In the genomic region with DNA sequence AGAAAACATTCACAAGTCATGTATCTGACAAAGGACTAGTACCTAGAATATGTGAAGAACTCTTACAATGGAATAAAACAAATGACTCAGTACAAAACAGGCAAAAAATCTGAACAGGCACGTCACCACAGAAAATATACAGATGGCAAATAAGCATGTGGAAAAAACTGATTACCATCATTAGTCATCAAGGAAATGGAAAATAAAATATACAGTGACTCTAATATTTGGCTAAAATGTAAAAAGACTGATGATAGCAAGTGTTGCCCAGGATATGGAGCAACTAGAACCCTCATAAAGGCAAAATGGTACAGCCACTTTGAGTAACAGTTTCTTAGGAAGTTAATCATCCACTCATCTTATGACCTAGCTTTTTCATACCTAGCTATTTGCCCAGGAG, we compare ENCODE assay signal across 24 cellular contexts.
DNase-seq lines count a peak whose midpoint lies in the region; ATAC-seq, FAIRE-seq and TF ChIP-seq lines count a peak whose summit lies in the region.
"Had no signal": no experiment of that assay in that cellular context is flagged by ENCODE, and none has a peak within 500 bp of the region (broad histone marks: within the 10 kb centered on the region; RNA-seq: fewer than 3 reads in every experiment).

No MANE protein-coding gene starts in this region.

- ATAC-seq in HG02642 (IDR thresholded peaks at IDR 0.05; ENCODE audit: poor library complexity, unreplicated experiment): no peak
- no peak for ATAC-seq in GM18519 (IDR thresholded peaks at IDR 0.05; ENCODE audit: low FRiP score, unreplicated experiment)
- ATAC-seq: heart right ventricle, lower lobe of right lung had no signal

- no peak overlapping the region for H2AFZ ChIP-seq in keratinocyte (ENCODE audit: control insufficient read depth, low read length)
- H2AFZ ChIP-seq: parathyroid adenoma had no signal

- peak; percentile 43 for FAIRE-seq in keratinocyte (lab: Jason Lieb, UNC)

- POLR2A ChIA-PET in BJ (lab: Charles Lee): no interaction called here

- DNase-seq in BJ (ENCODE audit: low read depth): peak; percentile 81
- DNase-seq in LHCN-M2 (ENCODE audit: low read depth): peak; percentile 61
- peak; percentile 29 for DNase-seq in dedifferentiated amniotic fluid mesenchymal stem cell (ENCODE audit: extremely low spot score)
- no peak for DNase-seq in keratinocyte (ENCODE audit: low read depth, low spot score)
- DNase-seq in retina: no peak
- no peak for DNase-seq in NCI-H748 treated with DMSO at 0.1 percent for 48 hours (lab: John Stamatoyannopoulos, UW)
- DNase-seq: activated CD4-positive, alpha-beta T cell treated with anti-CD3 and anti-CD28 coated beads, Interleukin-2, amount 10 ng/mL, durations not matched to agents 7 days and 5 days; activated CD8-positive, alpha-beta memory T cell treated with anti-CD3 and anti-CD28 coated beads, Interleukin-2, amount 50 U/mL, for 48 hours; activated naive CD4-positive, alpha-beta T cell treated with anti-CD3 and anti-CD28 coated beads for 36 hours; BE2C; erythroblast; heart right ventricle; lower lobe of right lung; NCI-H2029; Right ventricle myocardium superior; stimulated activated CD4-positive, alpha-beta T cell treated with anti-CD3 and anti-CD28 coated beads, Interleukin-4, amount 100 ng/mL, for 1 hour; substantia nigra; T-helper 1 cell had no signal

- TF ChIP-seq CTCF in BJ (IDR thresholded peaks at IDR 0.05; ENCODE audit: insufficient read depth, low read depth, low read length) (no peak), keratinocyte (optimal IDR thresholded peaks at IDR 0.05 in 1 of 3, IDR thresholded peaks at IDR 0.05 in 1 of 3, conservative IDR thresholded peaks at IDR 0.05 in 1 of 3; ENCODE audit: extremely low read depth in 1 of 3, insufficient read depth in 2 of 3, low read length in 3 of 3) (no peak)

- no peak overlapping the region for H3K9ac ChIP-seq in keratinocyte (ENCODE audit: control insufficient read depth, extremely low read depth, insufficient read depth, low read length)
- H3K9ac ChIP-seq: parathyroid adenoma had no signal

- H3K4me3 ChIP-seq in BJ (ENCODE audit: low read depth, low read length): no peak overlapping the region
- H3K4me3 ChIP-seq in keratinocyte (ENCODE audit: control insufficient read depth in 2 of 3, extremely low read depth in 1 of 3, insufficient read depth in 2 of 3, low read depth in 1 of 3, low read length in 3 of 3): no peak overlapping the region
- H3K4me3 ChIP-seq: ascending aorta, coronary artery, heart right ventricle, lower lobe of right lung, vagina had no signal

- no peaks in the 10 kb centered on the region for H3K27me3 ChIP-seq in BJ (ENCODE audit: control insufficient read depth, insufficient read depth, low read length)
- H3K27me3 ChIP-seq in keratinocyte (ENCODE audit: control insufficient read depth, extremely low read depth, insufficient read depth, low read length): no peaks in the 10 kb centered on the region
- H3K27me3 ChIP-seq: ascending aorta, BE2C, vagina had no signal

- peaks cover 26% of the 10 kb centered on the region for H3K4me1 ChIP-seq in keratinocyte (ENCODE audit: control insufficient read depth, extremely low read depth, insufficient read depth, low read length)
- H3K4me1 ChIP-seq: ascending aorta, BE2C, heart right ventricle, lower lobe of right lung, parathyroid adenoma, vagina had no signal

- no peaks in the 10 kb centered on the region for H4K20me1 ChIP-seq in keratinocyte (ENCODE audit: control insufficient read depth, extremely low read depth, insufficient read depth, low read length)

- peaks cover 3% of the 10 kb centered on the region; the same call in 1 of the 2 replicates for H3K36me3 ChIP-seq in BJ (ENCODE audit: control insufficient read depth, insufficient read depth, low read length)
- no peaks in the 10 kb centered on the region for H3K36me3 ChIP-seq in keratinocyte (ENCODE audit: control insufficient read depth in 2 of 2, extremely low read depth in 1 of 2, insufficient read depth in 2 of 2, low read length in 2 of 2)
- H3K36me3 ChIP-seq: ascending aorta, BE2C, heart right ventricle, lower lobe of right lung, vagina had no signal

- H3K9me1 ChIP-seq in keratinocyte (ENCODE audit: control insufficient read depth, extremely low read depth, insufficient read depth, low read length): no peaks in the 10 kb centered on the region

- dilution Hi-C loops in keratinocyte (cut with MboI; ENCODE audit: extremely low pct_ligation_motif_present, low sequenced_read_pairs): loop anchor here (25.0 kb wide), 1 partner anchor 88 kb away; the partner anchor contains the start of gene ABHD17C

- no peaks in the 10 kb centered on the region for H3K9me3 ChIP-seq in keratinocyte (ENCODE audit: control insufficient read depth, low read depth, low read length)
- H3K9me3 ChIP-seq: BE2C, heart right ventricle, lower lobe of right lung, vagina had no signal

- H3K4me2 ChIP-seq in keratinocyte (ENCODE audit: control insufficient read depth, extremely low read depth, insufficient read depth, low read depth, low read length): no peak overlapping the region

- CTCF ChIA-PET in BJ (lab: Yijun Ruan, JAX): no interaction called here

- H3K27ac ChIP-seq in keratinocyte (ENCODE audit: control insufficient read depth, insufficient read depth, low read length): no peak overlapping the region
- H3K27ac ChIP-seq: ascending aorta, coronary artery, heart right ventricle, lower lobe of right lung, parathyroid adenoma, vagina had no signal

- no peaks in the 10 kb centered on the region for H3K79me2 ChIP-seq in keratinocyte (ENCODE audit: control insufficient read depth, insufficient read depth, low read length)
- H3K79me2 ChIP-seq: parathyroid adenoma had no signal

Comparison
In these comparisons a context has a peak if more than half of its experiments do, and no peak if none do; other contexts are left out.
1. DNase-seq: peak in BJ (single experiment), LHCN-M2 (single experiment) and dedifferentiated amniotic fluid mesenchymal stem cell (single experiment); none in keratinocyte (single experiment), retina (single experiment) and NCI-H748 treated with DMSO at 0.1 percent for 48 hours (single experiment).